ENCODE assay signal across 1 cellular context in the genomic region with DNA sequence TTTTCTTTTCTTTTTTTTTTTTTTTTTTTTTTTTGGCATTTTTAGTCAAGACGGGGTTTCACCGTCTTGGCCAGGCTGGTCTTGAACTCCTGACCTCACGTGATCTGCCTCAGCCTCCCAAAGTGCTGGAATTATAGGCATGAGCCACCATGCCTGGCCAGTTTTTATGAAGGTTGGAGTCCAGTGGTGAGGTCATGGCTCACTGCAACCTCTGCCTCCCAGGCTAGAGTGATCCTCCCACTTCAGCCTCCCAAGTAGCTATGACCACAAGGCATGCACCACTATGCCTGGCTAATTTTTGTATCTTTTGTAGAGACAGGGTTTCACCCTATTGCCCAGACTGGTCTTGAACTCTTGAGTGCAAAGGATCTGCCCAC.
TF ChIP-seq lines count a peak whose summit lies in the region.

No MANE protein-coding gene starts in this region.

TF ChIP-seq in K562, 482 proteins besides CTCF, POLR2A, EP300 and RAD21:
- 0 out of 2 replicates have a peak, but pooled peaks have one; percentile 0 for TF ChIP-seq CEBPB (tag; IDR thresholded peaks at IDR 0.05)
- no peak for TF ChIP-seq NFATC3 (IDR thresholded peaks at IDR 0.05)
